10 cellular contexts compared by ENCODE assay signal in genomic region chr18:55376387-55376786, GRCh38.
DNase-seq lines count a peak whose midpoint lies in the region; ATAC-seq, FAIRE-seq and TF ChIP-seq lines count a peak whose summit lies in the region.
"Had no signal": no experiment of that assay in that cellular context is flagged by ENCODE, and none has a peak within 500 bp of the region (broad histone marks: within the 10 kb centered on the region; RNA-seq: fewer than 3 reads in every experiment).

No MANE protein-coding gene starts in this region.

- H3K4me1 Mint-ChIP-seq in HFFc6 (ENCODE audit: low read depth), result peaks cover 19% of the 10 kb centered on the region

- H3K27me3 Mint-ChIP-seq in HFFc6 (ENCODE audit: insufficient read depth), result no peaks in the 10 kb centered on the region

- RAD21 ChIA-PET in GM12878 (lab: Charles Lee; ENCODE audit: unreplicated experiment), result interaction anchor here (0.7 kb wide), 1 partner anchor 929 kb away, joined by 3 read pairs; no protein-coding TSS in a partner anchor

- H3K27ac ChIP-seq in GM12878 (ENCODE audit: control insufficient read depth, insufficient read depth), result no peak overlapping the region

- peaks cover 2% of the 10 kb centered on the region for H3K9me3 ChIP-seq in GM12878 (replicated peaks; ENCODE audit: control insufficient read depth, insufficient read depth, low read length)

- no peak overlapping the region; the same call in 1 of the 2 replicates for H3K4me2 ChIP-seq in GM12878 (ENCODE audit: control insufficient read depth, insufficient read depth)

- ATAC-seq in GM18861 (IDR thresholded peaks at IDR 0.05; ENCODE audit: unreplicated experiment), result peak; percentile 88
- peak; percentile 95 for ATAC-seq in GM21447 (IDR thresholded peaks at IDR 0.05; ENCODE audit: unreplicated experiment)
- peak; percentile 94 for ATAC-seq in HG03103 (IDR thresholded peaks at IDR 0.05; ENCODE audit: low read depth, unreplicated experiment)
- peak; percentile 95 for ATAC-seq in GM12878

- 28% methylated on average over 2 of the region's 2 CpGs for WGBS in GM12878 (ENCODE audit: insufficient coverage, insufficient replicate concordance, low lambda C conversion rate, missing lambda C conversion rate)

- no peak for TF ChIP-seq CTCF in GM12878 (IDR thresholded peaks at IDR 0.05 in 2 of 3, conservative IDR thresholded peaks at IDR 0.05 in 1 of 3; ENCODE audit: control insufficient read depth in 2 of 3, extremely low read depth in 1 of 3, insufficient read depth in 1 of 3, low read depth in 3 of 3, low read length in 3 of 3)
- TF ChIP-seq CTCF in HFFc6 (IDR thresholded peaks at IDR 0.05), result no peak

- peak; percentile 81 for FAIRE-seq in GM12878 (lab: Jason Lieb, UNC)
- FAIRE-seq in urothelium cell line (lab: Jason Lieb, UNC), result no peak
- FAIRE-seq: islet of Langerhans had no signal

- H3K79me2 ChIP-seq in GM12878 (ENCODE audit: control insufficient read depth, insufficient read depth, low read length), result no peaks in the 10 kb centered on the region

- peaks cover 4% of the 10 kb centered on the region for H3K9me3 Mint-ChIP-seq in HFFc6

- CTCF ChIA-PET in GM12878 (lab: Yijun Ruan, JAX), result no interaction called here

- no TSS peak for BruUV-seq in GM12878 (replicated peaks; lab: Mats Ljungman, UMichigan)

- intact Hi-C loops in GM12878 (cut with micrococcal nuclease; ENCODE audit: unreplicated experiment), result no loop called here

- DNase-seq in GM12878 (ENCODE audit: low read depth, low spot score), result peak; percentile 68
- no peak for DNase-seq in urothelium cell line (ENCODE audit: low spot score)
- no peak for DNase-seq in HFFc6
- no peak for DNase-seq in activated CD8-positive, alpha-beta memory T cell treated with anti-CD3 and anti-CD28 coated beads, Interleukin-2, amount 50 U/mL, for 48 hours
- DNase-seq in HT-29 (ENCODE audit: low spot score), result no peak
- DNase-seq: NCI-H2029 had no signal

- peaks cover 5% of the 10 kb centered on the region for H3K4me1 ChIP-seq in GM12878 (ENCODE audit: control insufficient read depth, insufficient read depth, low read length)

- no peak for TF ChIP-seq POLR2A in GM12878 (IDR thresholded peaks at IDR 0.05; ENCODE audit: low read depth, low read length)

- H3K27me3 ChIP-seq in GM12878 (replicated peaks in 1 of 2; ENCODE audit: control insufficient read depth in 2 of 2, insufficient read depth in 2 of 2, low read length in 1 of 2), result no peaks in the 10 kb centered on the region

- no peaks in the 10 kb centered on the region for H4K20me1 ChIP-seq in GM12878 (ENCODE audit: control insufficient read depth, insufficient read depth)

- H3K4me3 ChIP-seq in GM12878, result no peak overlapping the region

- TF ChIP-seq RAD21 in GM12878 (IDR thresholded peaks at IDR 0.05; ENCODE audit: insufficient read depth, low read depth, low read length), result no peak

- no peak overlapping the region for H3K27ac Mint-ChIP-seq in HFFc6

- no peaks in the 10 kb centered on the region for H3K36me3 ChIP-seq in GM12878 (ENCODE audit: control insufficient read depth in 2 of 2, insufficient read depth in 2 of 2, low read length in 1 of 2)

- TF ChIP-seq EP300 in GM12878 (IDR thresholded peaks at IDR 0.05; ENCODE audit: borderline replicate concordance in 1 of 2, control insufficient read depth in 1 of 2, low read depth in 2 of 2, low read length in 2 of 2), result 0 out of 4 replicates have a peak, but pooled peaks have one; percentile 16 to 74

- POLR2A ChIA-PET in GM12878 (lab: Charles Lee), result no interaction called here

- H3K4me3 Mint-ChIP-seq in HFFc6, result no peak overlapping the region

- H3K36me3 Mint-ChIP-seq in HFFc6 (ENCODE audit: low read depth), result peaks cover 28% of the 10 kb centered on the region

- no peak overlapping the region for H2AFZ ChIP-seq in GM12878 (ENCODE audit: control insufficient read depth, low read depth, low read length)

- in situ Hi-C loops in GM12878 (cut with MboI), result no loop called here

- SMC1A ChIA-PET in GM12878 (lab: Charles Lee; ENCODE audit: uncharacterized antibody, unreplicated experiment), result interaction anchor here (1.2 kb wide), 1 partner anchor 19 kb away, joined by 3 read pairs; no protein-coding TSS in a partner anchor

- H3K9ac ChIP-seq in GM12878 (ENCODE audit: control insufficient read depth, insufficient read depth, low read length), result no peak overlapping the region

TF ChIP-seq in GM12878, 131 proteins besides CTCF, POLR2A, EP300 and RAD21 (continues in another document):
- TF ChIP-seq SMC3 (IDR thresholded peaks at IDR 0.05; ENCODE audit: borderline replicate concordance, low read length) (no peak), DPF2 (IDR thresholded peaks at IDR 0.05) (peak; percentile 86), TARDBP (IDR thresholded peaks at IDR 0.05; ENCODE audit: borderline replicate concordance) (no peak), FOXM1 (IDR thresholded peaks at IDR 0.05; ENCODE audit: low read depth, low read length) (no peak), ATF3 (IDR thresholded peaks at IDR 0.05; ENCODE audit: borderline replicate concordance, extremely low read depth, low read depth, low read length) (no peak), MTA3 (IDR thresholded peaks at IDR 0.05; ENCODE audit: borderline replicate concordance, low read length) (peak; percentile 58; the same call in 1 of the 2 replicates), NFYA (IDR thresholded peaks at IDR 0.05; ENCODE audit: borderline replicate concordance, low read depth, low read length) (no peak), POLR2AphosphoS5 (IDR thresholded peaks at IDR 0.05; ENCODE audit: low read length) (no peak), E2F4 (IDR thresholded peaks at IDR 0.05; ENCODE audit: low read depth, low read length) (no peak), SKIL (IDR thresholded peaks at IDR 0.05; ENCODE audit: low read depth, poor library complexity, severe bottlenecking) (no peak), GATAD2B (conservative IDR thresholded peaks at IDR 0.05; ENCODE audit: low read depth) (no peak), ZBTB4 (CRISPR knock-in tag; IDR thresholded peaks at IDR 0.05) (no peak), SMARCA5 (IDR thresholded peaks at IDR 0.05) (no peak), MYC (IDR thresholded peaks at IDR 0.05; ENCODE audit: insufficient read depth, insufficient read length, insufficient replicate concordance, low read length, severe bottlenecking) (no peak), ZBED1 (IDR thresholded peaks at IDR 0.05; ENCODE audit: borderline replicate concordance) (no peak), HDAC2 (IDR thresholded peaks at IDR 0.05) (no peak), ZNF207 (IDR thresholded peaks at IDR 0.05; ENCODE audit: borderline replicate concordance) (no peak)
